ENCODE assay signal across 9 cellular contexts in the genomic region with DNA sequence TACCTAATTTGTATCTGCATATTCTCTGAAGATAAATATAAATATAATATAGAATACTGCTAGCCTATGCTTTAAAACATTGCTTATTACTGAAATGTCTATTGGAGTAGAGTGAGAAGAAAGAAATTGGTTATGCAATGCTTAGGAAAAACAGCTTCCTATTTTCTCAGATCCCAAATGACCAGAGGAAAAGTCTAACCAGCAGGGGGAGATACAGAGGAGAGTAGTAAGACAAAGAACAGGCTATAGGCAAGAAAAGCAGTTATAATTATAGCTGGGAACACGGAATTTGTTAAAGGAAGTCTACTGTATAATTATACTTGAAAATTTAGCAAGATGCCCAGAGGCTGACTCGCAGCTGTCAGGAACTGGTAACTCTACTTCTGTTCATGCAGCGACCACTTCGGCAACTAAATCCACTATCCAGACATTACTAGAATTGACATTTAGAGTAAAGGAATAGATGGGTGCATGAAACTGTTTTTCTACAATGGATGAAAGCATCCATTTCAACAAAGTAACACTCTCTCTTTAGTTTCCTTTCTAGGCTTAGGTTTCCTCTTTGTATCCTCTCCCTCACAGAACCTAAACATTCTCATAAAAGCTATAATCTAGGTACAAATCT.
DNase-seq lines count a peak whose midpoint lies in the region; ATAC-seq and TF ChIP-seq lines count a peak whose summit lies in the region.
"Had no signal": no experiment of that assay in that cellular context is flagged by ENCODE, and none has a peak within 500 bp of the region (broad histone marks: within the 10 kb centered on the region; RNA-seq: fewer than 3 reads in every experiment).

No MANE protein-coding gene starts in this region.

- peak; percentile 65 for DNase-seq in activated CD4-positive, alpha-beta T cell treated with anti-CD3 and anti-CD28 coated beads, Interleukin-2, amount 10 ng/mL, durations not matched to agents 24 days and 14 days
- no peak for DNase-seq in activated CD4-positive, alpha-beta T cell treated with anti-CD3 and anti-CD28 coated beads, Interleukin-2, amount 50 U/mL, for 4 hours
- DNase-seq in NCI-H1436 treated with DMSO at 0.1 percent for 48 hours (lab: John Stamatoyannopoulos, UW): peak; percentile 23
- DNase-seq in WERI-Rb-1: peak; percentile 20
- DNase-seq in left ventricle myocardium superior: no peak
- peak; percentile 51 for DNase-seq in skeletal muscle cell (ENCODE audit: low read depth)
- no peak for DNase-seq in activated CD4-positive, alpha-beta T cell treated with anti-CD3 and anti-CD28 coated beads, Interleukin-2, amount 50 U/mL, for 48 hours
- DNase-seq in activated CD4-positive, alpha-beta T cell treated with anti-CD3 and anti-CD28 coated beads for 36 hours: no peak

- no peak overlapping the region for H3K27ac ChIP-seq in WERI-Rb-1

- H3K27me3 Mint-ChIP-seq in activated CD4-positive, alpha-beta T cell treated with anti-CD3 and anti-CD28 coated beads, Interleukin-2, amount 10 ng/mL, durations not matched to agents 24 days and 14 days: no peaks in the 10 kb centered on the region
- no peaks in the 10 kb centered on the region for H3K27me3 Mint-ChIP-seq in activated CD4-positive, alpha-beta T cell treated with anti-CD3 and anti-CD28 coated beads for 36 hours
- H3K27me3 Mint-ChIP-seq: activated naive CD8-positive, alpha-beta T cell had no signal

- no peaks in the 10 kb centered on the region for H3K27me3 ChIP-seq in WERI-Rb-1 (ENCODE audit: insufficient read depth, low read depth, severe bottlenecking)

- peak; percentile 50; the same call in 1 of the 2 replicates for TF ChIP-seq CTCF in WERI-Rb-1 (IDR thresholded peaks at IDR 0.05; ENCODE audit: low read depth, low read length)

- H3K36me3 ChIP-seq in WERI-Rb-1: no peaks in the 10 kb centered on the region

- ATAC-seq in left ventricle myocardium superior: peak; percentile 71
- ATAC-seq in activated CD4-positive, alpha-beta T cell treated with anti-CD3 and anti-CD28 coated beads for 36 hours: no peak

- CTCF ChIA-PET in activated CD4-positive, alpha-beta T cell treated with anti-CD3 and anti-CD28 coated beads for 36 hours (lab: Charles Lee): interaction anchor here (1.0 to 1.6 kb wide), 4 partner anchors 11 to 196 kb away, joined by 3 to 9 read pairs (median 4); no protein-coding TSS in a partner anchor

- no peak overlapping the region for H3K27ac Mint-ChIP-seq in activated CD4-positive, alpha-beta T cell treated with anti-CD3 and anti-CD28 coated beads, Interleukin-2, amount 10 ng/mL, durations not matched to agents 24 days and 14 days
- no peak overlapping the region for H3K27ac Mint-ChIP-seq in activated CD4-positive, alpha-beta T cell treated with anti-CD3 and anti-CD28 coated beads for 36 hours
- H3K27ac Mint-ChIP-seq: activated naive CD8-positive, alpha-beta T cell had no signal

- no peaks in the 10 kb centered on the region for H3K9me3 Mint-ChIP-seq in activated CD4-positive, alpha-beta T cell treated with anti-CD3 and anti-CD28 coated beads, Interleukin-2, amount 10 ng/mL, durations not matched to agents 24 days and 14 days
- H3K9me3 Mint-ChIP-seq in activated CD4-positive, alpha-beta T cell treated with anti-CD3 and anti-CD28 coated beads for 36 hours (ENCODE audit: low read depth): peaks cover 4% of the 10 kb centered on the region

- H3K4me3 ChIP-seq in WERI-Rb-1 (ENCODE audit: low read depth, low read length) (no peak overlapping the region), skeletal muscle cell (ENCODE audit: low read depth, low read length) (no peak overlapping the region)

- H3K4me3 Mint-ChIP-seq in activated CD4-positive, alpha-beta T cell treated with anti-CD3 and anti-CD28 coated beads, Interleukin-2, amount 10 ng/mL, durations not matched to agents 24 days and 14 days: no peak overlapping the region
- no peak overlapping the region for H3K4me3 Mint-ChIP-seq in activated CD4-positive, alpha-beta T cell treated with anti-CD3 and anti-CD28 coated beads for 36 hours
- H3K4me3 Mint-ChIP-seq: activated naive CD8-positive, alpha-beta T cell had no signal

- H3K36me3 Mint-ChIP-seq in activated CD4-positive, alpha-beta T cell treated with anti-CD3 and anti-CD28 coated beads, Interleukin-2, amount 10 ng/mL, durations not matched to agents 24 days and 14 days (ENCODE audit: low read depth): peaks cover 3% of the 10 kb centered on the region
- H3K36me3 Mint-ChIP-seq in activated CD4-positive, alpha-beta T cell treated with anti-CD3 and anti-CD28 coated beads for 36 hours (ENCODE audit: low read depth): peaks cover 7% of the 10 kb centered on the region

- no peaks in the 10 kb centered on the region for H3K9me3 ChIP-seq in WERI-Rb-1 (ENCODE audit: severe bottlenecking)

- POLR2A ChIA-PET in activated CD4-positive, alpha-beta T cell treated with anti-CD3 and anti-CD28 coated beads for 36 hours (lab: Charles Lee): no interaction called here

- H3K4me1 Mint-ChIP-seq in activated CD4-positive, alpha-beta T cell treated with anti-CD3 and anti-CD28 coated beads, Interleukin-2, amount 10 ng/mL, durations not matched to agents 24 days and 14 days: peaks cover 4% of the 10 kb centered on the region
- peaks cover 11% of the 10 kb centered on the region for H3K4me1 Mint-ChIP-seq in activated CD4-positive, alpha-beta T cell treated with anti-CD3 and anti-CD28 coated beads for 36 hours

- intact Hi-C loops in activated CD4-positive, alpha-beta T cell treated with anti-CD3 and anti-CD28 coated beads, Interleukin-2, amount 10 ng/mL, durations not matched to agents 24 days and 14 days (cut with micrococcal nuclease): loop anchor here (1.0 kb wide), 1 partner anchor 196 kb away; no protein-coding TSS in a partner anchor
- intact Hi-C loops in left ventricle myocardium superior (cut with micrococcal nuclease): loop anchor here (10.0 kb wide), 1 partner anchor 190 kb away; no protein-coding TSS in a partner anchor
- intact Hi-C loops in activated CD4-positive, alpha-beta T cell treated with anti-CD3 and anti-CD28 coated beads for 36 hours (cut with DNase I, micrococcal nuclease): loop anchor here (1.0 to 5.0 kb wide), 2 partner anchors 196 to 197 kb away; no protein-coding TSS in a partner anchor

Comparison
In these comparisons a context has a peak if more than half of its experiments do, and no peak if none do; other contexts are left out.
1. DNase-seq: peak in activated CD4-positive, alpha-beta T cell treated with anti-CD3 and anti-CD28 coated beads, Interleukin-2, amount 10 ng/mL, durations not matched to agents 24 days and 14 days (single experiment), NCI-H1436 treated with DMSO at 0.1 percent for 48 hours (single experiment), WERI-Rb-1 (single experiment) and skeletal muscle cell (single experiment); none in activated CD4-positive, alpha-beta T cell treated with anti-CD3 and anti-CD28 coated beads, Interleukin-2, amount 50 U/mL, for 4 hours (0 of 2), left ventricle myocardium superior (single experiment), activated CD4-positive, alpha-beta T cell treated with anti-CD3 and anti-CD28 coated beads, Interleukin-2, amount 50 U/mL, for 48 hours (0 of 2) and activated CD4-positive, alpha-beta T cell treated with anti-CD3 and anti-CD28 coated beads for 36 hours (single experiment).